In genomic region chr11:20156280-20156875, GRCh38 we compare ENCODE assay signal across 9 cellular contexts. TPM values are rescaled to one million over a fixed set of nuclear protein-coding genes. Genes with fewer than 3 reads are reported as not detected.
DNase-seq lines count a peak whose midpoint lies in the region; ATAC-seq and TF ChIP-seq lines count a peak whose summit lies in the region.
"Had no signal": no experiment of that assay in that cellular context is flagged by ENCODE, and none has a peak within 500 bp of the region (broad histone marks: within the 10 kb centered on the region; RNA-seq: fewer than 3 reads in every experiment).

No MANE protein-coding gene starts in this region.

- H3K4me3 ChIP-seq in epithelial cell of proximal tubule (ENCODE audit: low read depth, low read length): peak overlapping the region; percentile 6

- DNase-seq in activated CD4-positive, alpha-beta T cell treated with anti-CD3 and anti-CD28 coated beads for 4 hours: peak; percentile 58 to 61
- DNase-seq in epithelial cell of proximal tubule (ENCODE audit: low read depth) (no peak), globus pallidus (ENCODE audit: low spot score) (no peak)
- peak; percentile 52 to 60 for DNase-seq in stimulated activated CD4-positive, alpha-beta T cell treated with anti-CD3 and anti-CD28 coated beads, Interleukin-2, amount 100 ng/mL, for 24 hours

- TF ChIP-seq CTCF in epithelial cell of proximal tubule (conservative IDR thresholded peaks at IDR 0.05; ENCODE audit: low read depth, low read length): no peak

- ATAC-seq in GM19463 (IDR thresholded peaks at IDR 0.05; ENCODE audit: unreplicated experiment): peak; percentile 38
- ATAC-seq in HG03196 (IDR thresholded peaks at IDR 0.05; ENCODE audit: unreplicated experiment): no peak
- ATAC-seq in HG03432 (IDR thresholded peaks at IDR 0.05; ENCODE audit: unreplicated experiment): no peak
- no peak for ATAC-seq in HG02588 (IDR thresholded peaks at IDR 0.05; ENCODE audit: unreplicated experiment)

RNA-seq across cellular contexts. Expression of gene DBX1, which starts 3.9 kb away (rescaled TPM):
- not detected in 2 replicates for total RNA-seq in epithelial cell of proximal tubule
- total RNA-seq: lung microvascular endothelial cell had no signal

Comparison
In these comparisons a context has a peak if more than half of its experiments do, and no peak if none do; other contexts are left out.
1. DNase-seq: peak in activated CD4-positive, alpha-beta T cell treated with anti-CD3 and anti-CD28 coated beads for 4 hours (2 of 2) and stimulated activated CD4-positive, alpha-beta T cell treated with anti-CD3 and anti-CD28 coated beads, Interleukin-2, amount 100 ng/mL, for 24 hours (2 of 2); none in epithelial cell of proximal tubule (single experiment) and globus pallidus (single experiment).